9 cellular contexts compared by ENCODE assay signal in the genomic region with DNA sequence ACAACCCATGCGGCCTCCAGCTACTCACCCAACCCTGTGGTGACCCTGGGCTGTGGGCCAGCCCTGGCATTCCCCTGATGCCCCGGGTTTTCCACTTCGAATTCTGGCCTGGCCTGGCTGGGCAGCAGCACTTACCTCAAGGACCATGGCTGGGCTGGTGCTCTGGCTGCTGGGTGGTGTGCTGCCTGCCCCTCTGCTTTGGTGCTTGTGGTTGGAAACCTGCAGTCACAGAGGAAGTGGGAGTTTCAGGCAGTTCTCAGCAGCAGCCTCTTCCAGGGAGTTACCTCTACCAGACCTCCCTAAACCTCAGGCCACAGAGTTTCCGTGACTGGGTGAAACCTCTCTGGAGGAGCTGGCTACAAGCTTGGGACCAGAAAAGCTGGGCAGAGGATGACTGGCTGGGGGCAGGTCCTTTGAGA. TPM values are rescaled to one million over a fixed set of nuclear protein-coding genes. Genes with fewer than 3 reads are reported as not detected.
DNase-seq lines count a peak whose midpoint lies in the region; ATAC-seq and TF ChIP-seq lines count a peak whose summit lies in the region.
"Had no signal": no experiment of that assay in that cellular context is flagged by ENCODE, and none has a peak within 500 bp of the region (broad histone marks: within the 10 kb centered on the region; RNA-seq: fewer than 3 reads in every experiment).

A gene (minus strand): TSS at position 209 of the 419 bp plus-strand sequence. CDS start 62 bp downstream, at position 147.

- peaks cover 3 to 25% (median 10%) of the 10 kb centered on the region in 3 donors for H3K36me3 Mint-ChIP-seq in naive thymus-derived CD8-positive, alpha-beta T cell

- H3K27ac Mint-ChIP-seq in naive thymus-derived CD8-positive, alpha-beta T cell = peak within 1 kb of the TSS; percentile 80 to 96 (median 93)

- H3K27me3 Mint-ChIP-seq in naive thymus-derived CD8-positive, alpha-beta T cell = no peaks in the 10 kb centered on the region

- H3K9me3 Mint-ChIP-seq in naive thymus-derived CD8-positive, alpha-beta T cell = no peaks in the 10 kb centered on the region

- peaks cover 0 to 19% (median 8%) of the 10 kb centered on the region in 4 donors for H3K4me1 ChIP-seq in tibial artery

- ATAC-seq in GM21737 (IDR thresholded peaks at IDR 0.05; ENCODE audit: unreplicated experiment) = peak; percentile 48
- peak; percentile 48 to 57 for ATAC-seq in naive thymus-derived CD8-positive, alpha-beta T cell

- H3K27me3 ChIP-seq in tibial artery = no peaks in the 10 kb centered on the region

- H3K9me3 ChIP-seq in tibial artery = no peaks in the 10 kb centered on the region

- H3K4me3 ChIP-seq in tibial artery = no peak within 1 kb of the TSS

- peak within 1 kb of the TSS; percentile 83 to 95 (median 86) for H3K4me3 Mint-ChIP-seq in naive thymus-derived CD8-positive, alpha-beta T cell

- DNase-seq in GDM1 (lab: John Stamatoyannopoulos, UW) (peak; percentile 75), NCI-H226 (peak; percentile 46), ureter (ENCODE audit: low spot score) (no peak), tibial artery (no peak), epidermal melanocyte (ENCODE audit: insufficient read length, low spot score) (no peak)
- peak; percentile 63 for DNase-seq in activated T-cell treated with anti-CD3 and anti-CD28 coated beads, Interleukin-2, amount 50 U/mL, for 1 hour
- DNase-seq in naive thymus-derived CD8-positive, alpha-beta T cell = peak in 7 of 10 donors; percentile 20 to 68 (median 42)

- H3K36me3 ChIP-seq in tibial artery = peaks cover 0 to 18% (median 10%) of the 10 kb centered on the region in 3 donors

- intact Hi-C loops in tibial artery (cut with DNase I; ENCODE audit: low total_unique reads) = no loop called here

- H3K27ac ChIP-seq in tibial artery = no peak within 1 kb of the TSS
- H3K27ac ChIP-seq: epithelial cell of prostate had no signal

- TF ChIP-seq CTCF in tibial artery (IDR thresholded peaks at IDR 0.05) = no peak

- H3K4me1 Mint-ChIP-seq in naive thymus-derived CD8-positive, alpha-beta T cell = peaks cover 26 to 75% (median 74%) of the 10 kb centered on the region in 4 donors

- POLR2A ChIA-PET in naive thymus-derived CD8-positive, alpha-beta T cell (lab: Charles Lee) = interaction anchor here (1.2 to 5.0 kb wide), 8 partner anchors 7 to 105 kb away, joined by 3 to 33 read pairs (median 4); a partner anchor contains a TSS

RNA-seq across cellular contexts. Expression of the gene that starts here (rescaled TPM):
- total RNA-seq in naive thymus-derived CD8-positive, alpha-beta T cell = 10 to 100 TPM; 10.4 to 10.5 TPM
- 10 to 100 TPM; 23.5 to 34.7 (median 33.6) TPM for polyA plus RNA-seq in naive thymus-derived CD8-positive, alpha-beta T cell
- total RNA-seq in ureter = 0.89 TPM

Comparison
In these comparisons a context has a peak if more than half of its experiments do, and no peak if none do; other contexts are left out.
1. DNase-seq: peak in GDM1 (single experiment), NCI-H226 (single experiment), activated T-cell treated with anti-CD3 and anti-CD28 coated beads, Interleukin-2, amount 50 U/mL, for 1 hour (single experiment) and naive thymus-derived CD8-positive, alpha-beta T cell (7 of 10); none in ureter (single experiment), tibial artery (0 of 2) and epidermal melanocyte (single experiment).